23 cellular contexts compared by ENCODE assay signal in the genomic region with DNA sequence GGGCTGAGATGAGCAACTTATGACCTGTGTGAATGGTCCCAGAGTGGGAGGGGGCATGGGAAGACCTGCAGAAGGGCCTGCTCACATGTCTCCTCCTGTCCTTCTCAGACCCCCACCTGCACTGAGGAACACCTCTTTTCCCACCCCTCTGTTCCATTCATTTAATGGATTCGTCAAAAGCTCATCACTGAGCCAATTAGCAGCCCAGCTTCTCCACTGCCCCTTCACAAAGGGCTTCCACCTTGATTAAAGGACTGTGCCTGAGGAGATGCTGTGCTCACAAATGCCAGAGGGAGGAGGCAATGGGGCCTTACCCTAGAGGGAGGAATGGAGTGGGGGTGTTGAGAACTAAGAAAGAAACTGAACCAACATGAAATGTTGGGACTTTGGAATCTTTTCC. TPM values are rescaled to one million over a fixed set of nuclear protein-coding genes. Genes with fewer than 3 reads are reported as not detected.
DNase-seq lines count a peak whose midpoint lies in the region; FAIRE-seq and TF ChIP-seq lines count a peak whose summit lies in the region.
"Had no signal": no experiment of that assay in that cellular context is flagged by ENCODE, and none has a peak within 500 bp of the region (broad histone marks: within the 10 kb centered on the region; RNA-seq: fewer than 3 reads in every experiment).

No MANE protein-coding gene starts in this region.

- no peak overlapping the region for H4K91ac ChIP-seq in H1 (replicated peaks; ENCODE audit: insufficient read length, low read length)

- H3K14ac ChIP-seq in H1 (ENCODE audit: insufficient read length): no peak overlapping the region

- TF ChIP-seq RAD21 in H1 (IDR thresholded peaks at IDR 0.05 in 1 of 2, conservative IDR thresholded peaks at IDR 0.05 in 1 of 2; ENCODE audit: low read depth in 2 of 2, low read length in 2 of 2): no peak

- H3K9me3 ChIP-seq in H1 (ENCODE audit: insufficient read depth in 2 of 2, low read depth in 1 of 2, low read length in 1 of 2): no peaks in the 10 kb centered on the region
- no peaks in the 10 kb centered on the region for H3K9me3 ChIP-seq in Caco-2
- H3K9me3 ChIP-seq: BLaER1 had no signal

- no peak for TF ChIP-seq EP300 in H1 (IDR thresholded peaks at IDR 0.05; ENCODE audit: borderline replicate concordance in 1 of 2, low read depth in 2 of 2, low read length in 2 of 2)

- no peaks in the 10 kb centered on the region for H3K9me3 Mint-ChIP-seq in nephron progenitor cell
- H3K9me3 Mint-ChIP-seq in Caco-2 (ENCODE audit: unreplicated experiment): no peaks in the 10 kb centered on the region
- no peaks in the 10 kb centered on the region for H3K9me3 Mint-ChIP-seq in osteocyte (ENCODE audit: unreplicated experiment)
- H3K9me3 Mint-ChIP-seq: CD4-positive, CD25-positive, alpha-beta regulatory T cell; CD8-positive, alpha-beta T cell; H9 had no signal

- H3K27me3 Mint-ChIP-seq in nephron progenitor cell (ENCODE audit: low read depth, poor library complexity) (no peaks in the 10 kb centered on the region), Caco-2 (ENCODE audit: insufficient read depth, unreplicated experiment) (peaks cover 8% of the 10 kb centered on the region), osteocyte (ENCODE audit: unreplicated experiment) (peaks cover 27% of the 10 kb centered on the region)

- FAIRE-seq in H1 (lab: Jason Lieb, UNC): no peak
- FAIRE-seq: A204.1, D721Med, GM12891, GM18507 had no signal

- peak overlapping the region; percentile 30 for H3K27ac Mint-ChIP-seq in nephron progenitor cell
- no peak overlapping the region for H3K27ac Mint-ChIP-seq in Caco-2 (ENCODE audit: unreplicated experiment)
- H3K27ac Mint-ChIP-seq in osteocyte (ENCODE audit: unreplicated experiment): no peak overlapping the region
- H3K27ac Mint-ChIP-seq: B cell; CD4-positive, CD25-positive, alpha-beta regulatory T cell; CD8-positive, alpha-beta T cell had no signal

- H3K4me3 ChIP-seq in H1 (ENCODE audit: extremely low read depth in 1 of 4, insufficient read depth in 2 of 4, low read depth in 3 of 4, low read length in 4 of 4) (no peak overlapping the region), Caco-2 (ENCODE audit: low read depth, low read length) (no peak overlapping the region)
- H3K4me3 ChIP-seq: BLaER1 had no signal

- no peak overlapping the region for H2AK5ac ChIP-seq in H1 (ENCODE audit: low read depth, low read length)

- intact Hi-C loops in Caco-2 (cut with micrococcal nuclease; ENCODE audit: unreplicated experiment): no loop called here

- H3K36me3 Mint-ChIP-seq in nephron progenitor cell (ENCODE audit: low read depth) (no peaks in the 10 kb centered on the region), Caco-2 (ENCODE audit: insufficient read depth, unreplicated experiment) (no peaks in the 10 kb centered on the region), osteocyte (ENCODE audit: unreplicated experiment) (no peaks in the 10 kb centered on the region)
- H3K36me3 Mint-ChIP-seq: CD4-positive, CD25-positive, alpha-beta regulatory T cell; CD8-positive, alpha-beta T cell had no signal

- H3K23ac ChIP-seq in H1 (ENCODE audit: insufficient read length): no peak overlapping the region

- no peak overlapping the region for H2BK20ac ChIP-seq in H1 (ENCODE audit: low read length)

- H4K20me1 ChIP-seq in H1 (replicated peaks in 1 of 2; ENCODE audit: control insufficient read depth in 1 of 2, insufficient read depth in 2 of 2, low read length in 2 of 2): no peaks in the 10 kb centered on the region
- H4K20me1 ChIP-seq: BLaER1 had no signal

- H3K4ac ChIP-seq in H1 (replicated peaks; ENCODE audit: insufficient read length, low read depth, low read length): no peak overlapping the region

- H3K9ac ChIP-seq in H1 (replicated peaks in 1 of 4; ENCODE audit: extremely low read depth in 1 of 4, low read depth in 3 of 4, low read length in 3 of 4): no peak overlapping the region
- H3K9ac ChIP-seq: BLaER1 had no signal

- H2BK120ac ChIP-seq in H1 (replicated peaks; ENCODE audit: low read depth, low read length): no peak overlapping the region

- H3K4me1 Mint-ChIP-seq in nephron progenitor cell: peaks cover 46% of the 10 kb centered on the region
- no peaks in the 10 kb centered on the region for H3K4me1 Mint-ChIP-seq in Caco-2 (ENCODE audit: low read depth, unreplicated experiment)
- peaks cover 18% of the 10 kb centered on the region for H3K4me1 Mint-ChIP-seq in osteocyte (ENCODE audit: unreplicated experiment)
- H3K4me1 Mint-ChIP-seq: B cell; CD4-positive, CD25-positive, alpha-beta regulatory T cell had no signal

- peak; percentile 60 for DNase-seq in NCI-H82 (lab: John Stamatoyannopoulos, UW)
- no peak for DNase-seq in NCI-H82 treated with DMSO at 0.1 percent for 48 hours (lab: John Stamatoyannopoulos, UW; ENCODE audit: unreplicated experiment)
- DNase-seq in H1 (ENCODE audit: low read depth in 1 of 2, low spot score in 2 of 2): no peak
- no peak for DNase-seq in nephron progenitor cell
- DNase-seq in SW480 (ENCODE audit: low spot score): no peak
- DNase-seq in RKO (ENCODE audit: low spot score): no peak
- DNase-seq in Caco-2: no peak
- DNase-seq in osteocyte (ENCODE audit: extremely low spot score, unreplicated experiment): no peak
- DNase-seq: CD4-positive, CD25-positive, alpha-beta regulatory T cell; CD8-positive, alpha-beta T cell; DMS 273 treated with DMSO at 0.1 percent for 48 hours; DMS79; EL; GF-D8; H9 had no signal

- POLR2A ChIA-PET in H1 (lab: Charles Lee; ENCODE audit: partially characterized antibody): interaction anchor here (1.3 kb wide), 1 partner anchor 15 kb away, joined by 4 read pairs; no protein-coding TSS in a partner anchor
- POLR2A ChIA-PET in Caco-2 (lab: Charles Lee): no interaction called here

- no peak overlapping the region for H2BK15ac ChIP-seq in H1 (ENCODE audit: low read length)

- H3K79me2 ChIP-seq in H1 (ENCODE audit: control insufficient read depth in 1 of 2, insufficient read depth in 2 of 2, low read length in 2 of 2): no peaks in the 10 kb centered on the region

- H3K4me3 Mint-ChIP-seq in nephron progenitor cell (no peak overlapping the region), Caco-2 (ENCODE audit: unreplicated experiment) (no peak overlapping the region), osteocyte (ENCODE audit: unreplicated experiment) (no peak overlapping the region)
- H3K4me3 Mint-ChIP-seq: B cell; CD4-positive, CD25-positive, alpha-beta regulatory T cell; CD8-positive, alpha-beta T cell; H9 had no signal

- no peak overlapping the region for H2BK5ac ChIP-seq in H1 (ENCODE audit: low read depth, low read length)

- peaks cover 10 to 31% (median 18%) of the 10 kb centered on the region in 4 experiments for H3K4me1 ChIP-seq in H1 (replicated peaks in 1 of 4; ENCODE audit: control insufficient read depth in 3 of 4, insufficient read depth in 4 of 4, low read length in 3 of 4)
- H3K4me1 ChIP-seq in Caco-2: no peaks in the 10 kb centered on the region
- H3K4me1 ChIP-seq: BLaER1 had no signal

- H3K27ac ChIP-seq in H1 (ENCODE audit: low read depth, low read length): no peak overlapping the region
- H3K27ac ChIP-seq: 22Rv1, BLaER1, C4-2B had no signal

- WGBS in H1 (ENCODE audit: extremely low coverage in 1 of 2, insufficient coverage in 1 of 2, insufficient read length in 1 of 2, insufficient replicate concordance in 2 of 2, low coverage in 1 of 2, low lambda C conversion rate in 2 of 2, missing lambda C conversion rate in 1 of 2), 2 experiments: 73% methylated on average over 1 of the region's 1 CpG; no CpG with 5 or more reads in 1 of the 2 experiments

- TF ChIP-seq POLR2A in H1 (IDR thresholded peaks at IDR 0.05; ENCODE audit: control extremely low read depth in 1 of 2, low read depth in 2 of 2, low read length in 2 of 2): no peak

- H3K23me2 ChIP-seq in H1 (ENCODE audit: low read depth, low read length): no peaks in the 10 kb centered on the region

- no peaks in the 10 kb centered on the region for H3K27me3 ChIP-seq in H1 (replicated peaks in 1 of 4; ENCODE audit: control insufficient read depth in 3 of 4, extremely low read depth in 1 of 4, insufficient read depth in 3 of 4, low read length in 3 of 4)
- H3K27me3 ChIP-seq in Caco-2 (replicated peaks; ENCODE audit: control insufficient read depth, insufficient read depth, low read length): no peaks in the 10 kb centered on the region
- H3K27me3 ChIP-seq: BLaER1 had no signal

- CTCF ChIA-PET in H1 (lab: Charles Lee; ENCODE audit: partially characterized antibody) (interaction anchor here (0.6 to 1.8 kb wide), 9 partner anchors 9 to 1342 kb away, joined by 3 to 6 read pairs (median 3); no protein-coding TSS in a partner anchor), Caco-2 (lab: Charles Lee) (interaction anchor here (0.7 kb wide), 1 partner anchor 188 kb away, joined by 3 read pairs; no protein-coding TSS in a partner anchor)

- H2BK12ac ChIP-seq in H1 (ENCODE audit: low read depth, low read length): no peak overlapping the region

- H3K36me3 ChIP-seq in H1 (ENCODE audit: control insufficient read depth in 2 of 4, insufficient read depth in 4 of 4, low read length in 3 of 4): no peaks in the 10 kb centered on the region
- no peaks in the 10 kb centered on the region for H3K36me3 ChIP-seq in Caco-2 (ENCODE audit: control insufficient read depth, insufficient read depth, low read length)
- H3K36me3 ChIP-seq: BLaER1 had no signal

- TF ChIP-seq CTCF in H1 (IDR thresholded peaks at IDR 0.05; ENCODE audit: control extremely low read depth in 1 of 3, insufficient read depth in 1 of 3, low read depth in 1 of 3, low read length in 3 of 3): no peak
- TF ChIP-seq CTCF in nephron progenitor cell (IDR thresholded peaks at IDR 0.05): no peak
- no peak for TF ChIP-seq CTCF in Caco-2 (IDR thresholded peaks at IDR 0.05; ENCODE audit: insufficient read depth in 1 of 2, low read depth in 1 of 2, low read length in 1 of 2, severe bottlenecking in 1 of 2, unreplicated experiment in 1 of 2)
- TF ChIP-seq CTCF in osteocyte (IDR thresholded peaks at IDR 0.05): no peak

- no peak overlapping the region for H4K5ac ChIP-seq in H1 (ENCODE audit: insufficient read length, low read depth, low read length)

- no peak overlapping the region for H4K8ac ChIP-seq in H1 (ENCODE audit: extremely low read depth, insufficient read depth, low read length)

- no peak overlapping the region for H3K18ac ChIP-seq in H1 (ENCODE audit: extremely low read depth, low read length)

- no peak overlapping the region for H3K4me2 ChIP-seq in H1 (ENCODE audit: insufficient read depth in 1 of 2, low read depth in 2 of 2, low read length in 2 of 2)
- H3K4me2 ChIP-seq: BLaER1 had no signal

- H2AFZ ChIP-seq in H1 (ENCODE audit: low read length): peak overlapping the region; percentile 18; the same call in 1 of the 2 replicates

- no peak overlapping the region for H3K56ac ChIP-seq in H1 (replicated peaks; ENCODE audit: insufficient read length, low read depth, low read length)

- H3K79me1 ChIP-seq in H1 (ENCODE audit: low read depth, low read length): no peaks in the 10 kb centered on the region

- no TSS peak for BruUV-seq in Caco-2 (replicated peaks; lab: Mats Ljungman, UMichigan)

RNA-seq across cellular contexts. Expression of a gene that starts 14.0 kb away (rescaled TPM):
- 32.5 and 32.9 TPM in 2 replicates for total RNA-seq in H1 (2021; fragmentation: NEBNext Ultra II Directional; extraction: Animal tissue kit (Norgen Biotek cat#: 25700))
- 11.0 and 11.5 TPM in 2 replicates for polyA plus RNA-seq in H1 (2011; rRNA removed)
- 9.9 TPM for polyA plus RNA-seq in H1 (2011; cell fraction: cytosol; rRNA removed)
- 17.0 TPM for polyA plus RNA-seq in H1 (2011; cell fraction: nucleus; rRNA removed)
- polyA plus RNA-seq in H1 (2012, experiment 1 of 2): 8.7 to 16.6 TPM (median 13.3 TPM) in 4 replicates
- polyA plus RNA-seq in H1 (2012, experiment 2 of 2): 1.1 TPM
- 13.0 TPM for polyA plus RNA-seq in H1 (2013, experiment 1 of 2)
- polyA plus RNA-seq in H1 (2013, experiment 2 of 2): 14.4 TPM
- 38.4 and 52.2 TPM in 2 replicates for polyA minus RNA-seq in H1 (2011; rRNA and poly(A)+ RNA removed)
- polyA minus RNA-seq in H1 (2011; cell fraction: cytosol; rRNA and poly(A)+ RNA removed): 25.5 TPM
- 43.3 TPM for polyA minus RNA-seq in H1 (2011; cell fraction: nucleus; rRNA and poly(A)+ RNA removed)
- total RNA-seq in Caco-2 (2022): 5.7 and 6.8 TPM in 2 replicates
- 24.4 and 29.4 TPM in 2 replicates for total RNA-seq in osteocyte
- total RNA-seq: B cell had no signal
